8 cellular contexts compared by ENCODE assay signal in the genomic region with DNA sequence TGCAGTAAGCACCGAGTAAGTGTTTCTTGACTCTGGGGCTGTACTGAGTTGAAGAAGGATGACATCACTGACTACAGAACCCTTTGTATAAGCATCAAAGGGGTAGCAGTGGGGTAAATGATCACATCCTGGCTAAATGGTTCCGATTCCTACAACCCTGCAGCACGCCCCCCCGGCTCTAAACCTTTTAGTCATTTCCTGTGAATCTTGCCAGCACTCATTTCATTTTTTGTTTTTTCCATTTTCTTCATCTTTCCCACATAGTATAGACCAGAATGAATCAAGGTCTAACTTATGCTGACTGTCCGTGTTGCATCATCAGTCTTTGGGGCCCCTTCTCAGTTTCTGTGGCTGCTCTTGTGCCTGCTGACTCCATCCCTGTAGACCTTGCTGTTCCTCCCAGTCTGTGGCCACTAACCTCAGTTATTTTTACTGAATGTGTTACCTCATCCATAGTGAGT.
DNase-seq lines count a peak whose midpoint lies in the region; ATAC-seq and TF ChIP-seq lines count a peak whose summit lies in the region.

No MANE protein-coding gene starts in this region.

- peaks cover 18% of the 10 kb centered on the region for H3K4me1 ChIP-seq in foreskin keratinocyte

- H3K27me3 ChIP-seq in foreskin keratinocyte, result no peaks in the 10 kb centered on the region

- peak; percentile 87 for ATAC-seq in foreskin keratinocyte
- ATAC-seq in GM19463 (IDR thresholded peaks at IDR 0.05; ENCODE audit: unreplicated experiment), result no peak

- H3K27ac ChIP-seq in foreskin keratinocyte, result no peak overlapping the region

- peak; percentile 91 for DNase-seq in LHCN-M2 (ENCODE audit: low read depth)
- peak; percentile 80 for DNase-seq in activated CD8-positive, alpha-beta memory T cell treated with anti-CD3 and anti-CD28 coated beads for 24 hours
- DNase-seq in foreskin keratinocyte, result peak; percentile 81 to 89
- DNase-seq in stimulated activated CD8-positive, alpha-beta memory T cell treated with anti-CD3 and anti-CD28 coated beads, Interleukin-4, amount 100 ng/mL, for 4 hours (ENCODE audit: low read depth in 2 of 2, low spot score in 1 of 2), result peak; percentile 15 to 58
- DNase-seq in DMS79 treated with DMSO at 0.1 percent for 48 hours (lab: John Stamatoyannopoulos, UW), result no peak
- DNase-seq in NCI-H1930 (lab: John Stamatoyannopoulos, UW), result no peak
- DNase-seq in NCI-H1092 treated with DMSO at 0.1 percent for 48 hours (lab: John Stamatoyannopoulos, UW), result no peak

- TF ChIP-seq CTCF in foreskin keratinocyte (conservative IDR thresholded peaks at IDR 0.05), result no peak

Comparison
In these comparisons a context has a peak if more than half of its experiments do, and no peak if none do; other contexts are left out.
1. DNase-seq: peak in LHCN-M2 (single experiment), activated CD8-positive, alpha-beta memory T cell treated with anti-CD3 and anti-CD28 coated beads for 24 hours (single experiment), foreskin keratinocyte (2 of 2) and stimulated activated CD8-positive, alpha-beta memory T cell treated with anti-CD3 and anti-CD28 coated beads, Interleukin-4, amount 100 ng/mL, for 4 hours (2 of 2); none in DMS79 treated with DMSO at 0.1 percent for 48 hours (single experiment), NCI-H1930 (0 of 2) and NCI-H1092 treated with DMSO at 0.1 percent for 48 hours (single experiment).